2 cellular contexts compared by ENCODE assay signal in genomic region chr22:30881361-30882180, GRCh38.
TF ChIP-seq lines count a peak whose summit lies in the region.

No MANE protein-coding gene starts in this region.

TF ChIP-seq in K562, 482 proteins besides CTCF, POLR2A, EP300 and RAD21 (continued from another document and continues in another):
- TF ChIP-seq ARID4B (CRISPR knock-in tag; IDR thresholded peaks at IDR 0.05) (peak; percentile 40; the same call in 1 of the 2 replicates), ZBTB2 (IDR thresholded peaks at IDR 0.05) (peak; percentile 53; the same call in 1 of the 2 replicates), KLF1 (tag; IDR thresholded peaks at IDR 0.05) (no peak), SUPT5H (IDR thresholded peaks at IDR 0.05) (peak; percentile 66), NFIC (IDR thresholded peaks at IDR 0.05) (peak; percentile 61), ASH1L (IDR thresholded peaks at IDR 0.05; ENCODE audit: borderline replicate concordance, low read depth, partially characterized antibody) (no peak), TAL1 (IDR thresholded peaks at IDR 0.05) (peak; percentile 66), ATF3 (IDR thresholded peaks at IDR 0.05) (no peak), ATF3 (CRISPR knock-in tag; conservative IDR thresholded peaks at IDR 0.05) (no peak), RFX1 (IDR thresholded peaks at IDR 0.05) (no peak), CREB3L1 (IDR thresholded peaks at IDR 0.05; ENCODE audit: borderline replicate concordance, low read depth) (peak; percentile 18; the same call in 1 of the 2 replicates), ZNF324 (CRISPR knock-in tag; IDR thresholded peaks at IDR 0.05) (no peak), TAF9B (IDR thresholded peaks at IDR 0.05; ENCODE audit: partially characterized antibody) (peak; percentile 72), MBD2 (IDR thresholded peaks at IDR 0.05; ENCODE audit: borderline replicate concordance, low read depth) (peak; percentile 58; the same call in 1 of the 2 replicates), NONO (IDR thresholded peaks at IDR 0.05; ENCODE audit: low read depth in 2 of 2, low read length in 1 of 2) (0 out of 4 replicates have a peak, but pooled peaks of 1 of the 2 experiments have one; percentile 31), STAT5A (IDR thresholded peaks at IDR 0.05; ENCODE audit: borderline replicate concordance, low read length) (peak; percentile 75), SMAD4 (CRISPR knock-in tag; conservative IDR thresholded peaks at IDR 0.05) (0 out of 2 replicates have a peak, but pooled peaks have one; percentile 57)

TF ChIP-seq in HepG2, 621 proteins besides CTCF, POLR2A, EP300 and RAD21 (continued from another document and continues in another):
- TF ChIP-seq ZNF709 (CRISPR knock-in tag; IDR thresholded peaks at IDR 0.05) (no peak), RARA (CRISPR knock-in tag; IDR thresholded peaks at IDR 0.05) (peak; percentile 80), TIGD3 (CRISPR knock-in tag; IDR thresholded peaks at IDR 0.05; ENCODE audit: borderline replicate concordance) (no peak), ZNF570 (CRISPR knock-in tag; IDR thresholded peaks at IDR 0.05; ENCODE audit: borderline replicate concordance) (no peak), SPEN (CRISPR knock-in tag; IDR thresholded peaks at IDR 0.05; ENCODE audit: low read depth) (peak; percentile 69; the same call in 1 of the 2 replicates), ZNF234 (CRISPR knock-in tag; conservative IDR thresholded peaks at IDR 0.05) (no peak), ZNF678 (CRISPR knock-in tag; IDR thresholded peaks at IDR 0.05) (no peak), CREBL2 (CRISPR knock-in tag; IDR thresholded peaks at IDR 0.05; ENCODE audit: borderline replicate concordance) (no peak), SRSF1 (optimal IDR thresholded peaks at IDR 0.05; ENCODE audit: low read depth, low read length) (peak; percentile 69), IKZF1 (IDR thresholded peaks at IDR 0.05) (no peak), TFE3 (CRISPR knock-in tag; IDR thresholded peaks at IDR 0.05) (no peak), FOXC1 (CRISPR knock-in tag; IDR thresholded peaks at IDR 0.05; ENCODE audit: borderline replicate concordance) (no peak), CREM (IDR thresholded peaks at IDR 0.05) (no peak), CREM (CRISPR knock-in tag; IDR thresholded peaks at IDR 0.05) (no peak), ZNF672 (CRISPR knock-in tag; IDR thresholded peaks at IDR 0.05) (no peak), CERS6 (CRISPR knock-in tag; IDR thresholded peaks at IDR 0.05) (no peak), ZBTB43 (CRISPR knock-in tag; conservative IDR thresholded peaks at IDR 0.05) (no peak), ZNF740 (CRISPR knock-in tag; IDR thresholded peaks at IDR 0.05) (no peak), FOXJ3 (CRISPR knock-in tag; IDR thresholded peaks at IDR 0.05; ENCODE audit: borderline replicate concordance) (peak; percentile 61; the same call in 1 of the 2 replicates), MIER2 (CRISPR knock-in tag; IDR thresholded peaks at IDR 0.05) (peak; percentile 40; the same call in 1 of the 2 replicates), FOXA3 (CRISPR knock-in tag; IDR thresholded peaks at IDR 0.05) (peak; percentile 65), ZNF768 (CRISPR knock-in tag; IDR thresholded peaks at IDR 0.05) (peak; percentile 62; the same call in 1 of the 2 replicates), ZMAT5 (CRISPR knock-in tag; IDR thresholded peaks at IDR 0.05; ENCODE audit: borderline replicate concordance, low read depth) (no peak), HNRNPL (IDR thresholded peaks at IDR 0.05; ENCODE audit: low read depth, low read length) (peak; percentile 77; the same call in 1 of the 2 replicates), ZNF501 (CRISPR knock-in tag; IDR thresholded peaks at IDR 0.05) (peak; percentile 57; the same call in 1 of the 2 replicates), ZNF577 (CRISPR knock-in tag; IDR thresholded peaks at IDR 0.05; ENCODE audit: borderline replicate concordance, low read depth) (no peak), ZC3H4 (CRISPR knock-in tag; IDR thresholded peaks at IDR 0.05; ENCODE audit: borderline replicate concordance) (no peak), TARDBP (CRISPR knock-in tag; IDR thresholded peaks at IDR 0.05) (peak; percentile 52; the same call in 1 of the 2 replicates), RBAK (CRISPR knock-in tag; IDR thresholded peaks at IDR 0.05) (peak; percentile 88; the same call in 1 of the 2 replicates), ZNF264 (CRISPR knock-in tag; IDR thresholded peaks at IDR 0.05) (0 out of 2 replicates have a peak, but pooled peaks have one; percentile 42), RXRA (CRISPR knock-in tag; IDR thresholded peaks at IDR 0.05) (peak; percentile 95), ARNT2 (CRISPR knock-in tag; IDR thresholded peaks at IDR 0.05; ENCODE audit: low read depth) (no peak), ZNF713 (CRISPR knock-in tag; IDR thresholded peaks at IDR 0.05) (no peak), ZFYVE20 (CRISPR knock-in tag; IDR thresholded peaks at IDR 0.05; ENCODE audit: borderline replicate concordance, low read depth) (no peak), ZNF362 (CRISPR knock-in tag; IDR thresholded peaks at IDR 0.05; ENCODE audit: borderline replicate concordance) (0 out of 2 replicates have a peak, but pooled peaks have one; percentile 29), ADNP (CRISPR knock-in tag; IDR thresholded peaks at IDR 0.05) (no peak), MAX (IDR thresholded peaks at IDR 0.05) (peak; percentile 79), PITX1 (CRISPR knock-in tag; IDR thresholded peaks at IDR 0.05) (peak; percentile 85), U2AF1 (optimal IDR thresholded peaks at IDR 0.05; ENCODE audit: low read depth, low read length) (peak; percentile 19), ZNF333 (CRISPR knock-in tag; IDR thresholded peaks at IDR 0.05; ENCODE audit: borderline replicate concordance) (peak; percentile 60; the same call in 1 of the 2 replicates), XRCC5 (optimal IDR thresholded peaks at IDR 0.05; ENCODE audit: low read length) (no peak), DPF2 (CRISPR knock-in tag; IDR thresholded peaks at IDR 0.05; ENCODE audit: borderline replicate concordance, low read depth) (0 out of 2 replicates have a peak, but pooled peaks have one; percentile 19), HMGXB3 (CRISPR knock-in tag; IDR thresholded peaks at IDR 0.05; ENCODE audit: borderline replicate concordance) (no peak)
